9 cellular contexts compared by ENCODE assay signal in genomic region chr14:106277503-106277902, GRCh38.
DNase-seq lines count a peak whose midpoint lies in the region; ATAC-seq and TF ChIP-seq lines count a peak whose summit lies in the region.
"Had no signal": no experiment of that assay in that cellular context is flagged by ENCODE, and none has a peak within 500 bp of the region (broad histone marks: within the 10 kb centered on the region; RNA-seq: fewer than 3 reads in every experiment).

No MANE protein-coding gene starts in this region.

- H4K20me1 ChIP-seq in DND-41 (ENCODE audit: insufficient read depth, low read length), result no peaks in the 10 kb centered on the region

- peak overlapping the region; percentile 86 for H3K4me2 ChIP-seq in DND-41 (ENCODE audit: insufficient read depth, low read length)

- WGBS in prostate gland, result 41% methylated on average over 3 of the region's 3 CpGs

- H3K79me2 ChIP-seq in DND-41 (ENCODE audit: insufficient read depth, low read length), result peaks cover 64% of the 10 kb centered on the region

- H3K27me3 Mint-ChIP-seq in activated CD4-positive, alpha-beta T cell treated with anti-CD3 and anti-CD28 coated beads, Interleukin-2, amount 10 ng/mL, durations not matched to agents 24 days and 14 days, result peaks cover 34% of the 10 kb centered on the region
- peaks cover 3% of the 10 kb centered on the region for H3K27me3 Mint-ChIP-seq in memory B cell

- TF ChIP-seq CTCF in DND-41 (IDR thresholded peaks at IDR 0.05; ENCODE audit: borderline replicate concordance, extremely low read depth, low read length, poor library complexity, severe bottlenecking) (peak; percentile 94), prostate gland (IDR thresholded peaks at IDR 0.05) (no peak)

- TF ChIP-seq POLR2A in prostate gland (IDR thresholded peaks at IDR 0.05), result no peak

- H3K27me3 ChIP-seq in DND-41 (ENCODE audit: insufficient read depth, low read length, poor library complexity), result no peaks in the 10 kb centered on the region
- H3K27me3 ChIP-seq in prostate gland (replicated peaks; ENCODE audit: insufficient read depth), result no peaks in the 10 kb centered on the region

- no peak overlapping the region for H3K4me3 Mint-ChIP-seq in activated CD4-positive, alpha-beta T cell treated with anti-CD3 and anti-CD28 coated beads, Interleukin-2, amount 10 ng/mL, durations not matched to agents 24 days and 14 days
- H3K4me3 Mint-ChIP-seq in memory B cell, result peak overlapping the region; percentile 60

- peak overlapping the region; percentile 84 for H3K9ac ChIP-seq in DND-41 (ENCODE audit: low read depth, low read length)

- DNase-seq in DND-41, result peak; percentile 72
- DNase-seq in HT1080 (ENCODE audit: low read depth), result peak; percentile 23
- peak; percentile 78 for DNase-seq in activated CD4-positive, alpha-beta T cell treated with anti-CD3 and anti-CD28 coated beads, Interleukin-2, amount 10 ng/mL, durations not matched to agents 24 days and 14 days
- peak; percentile 23 to 27 for DNase-seq in memory B cell (ENCODE audit: low spot score in 2 of 2)
- no peak for DNase-seq in NCI-H1417 treated with DMSO at 0.1 percent for 48 hours (lab: John Stamatoyannopoulos, UW)
- no peak for DNase-seq in SK-N-DZ (ENCODE audit: low spot score)
- DNase-seq in prostate gland (ENCODE audit: low spot score), result no peak

- H3K36me3 ChIP-seq in DND-41 (ENCODE audit: insufficient read depth, low read length) (peaks cover 34% of the 10 kb centered on the region), prostate gland (no peaks in the 10 kb centered on the region)

- H3K9me3 ChIP-seq in DND-41 (ENCODE audit: insufficient read depth, low read length, severe bottlenecking) (no peaks in the 10 kb centered on the region), prostate gland (no peaks in the 10 kb centered on the region)

- ATAC-seq in DND-41 (ENCODE audit: insufficient read depth, low read depth) (peak; percentile 54), memory B cell (ENCODE audit: low read depth) (peak; percentile 65), GM19324 (IDR thresholded peaks at IDR 0.05; ENCODE audit: low FRiP score, unreplicated experiment) (no peak)

- H3K9me3 Mint-ChIP-seq in activated CD4-positive, alpha-beta T cell treated with anti-CD3 and anti-CD28 coated beads, Interleukin-2, amount 10 ng/mL, durations not matched to agents 24 days and 14 days, result no peaks in the 10 kb centered on the region
- H3K9me3 Mint-ChIP-seq in memory B cell, result no peaks in the 10 kb centered on the region

- H3K27ac ChIP-seq in DND-41 (ENCODE audit: low read length), result peak overlapping the region; percentile 98
- H3K27ac ChIP-seq in prostate gland, result no peak overlapping the region
- H3K27ac ChIP-seq: skin epidermis had no signal

- H3K36me3 Mint-ChIP-seq in activated CD4-positive, alpha-beta T cell treated with anti-CD3 and anti-CD28 coated beads, Interleukin-2, amount 10 ng/mL, durations not matched to agents 24 days and 14 days (ENCODE audit: low read depth), result no peaks in the 10 kb centered on the region
- H3K36me3 Mint-ChIP-seq in memory B cell, result no peaks in the 10 kb centered on the region

- H3K4me1 Mint-ChIP-seq in activated CD4-positive, alpha-beta T cell treated with anti-CD3 and anti-CD28 coated beads, Interleukin-2, amount 10 ng/mL, durations not matched to agents 24 days and 14 days, result peaks cover 10% of the 10 kb centered on the region
- H3K4me1 Mint-ChIP-seq in memory B cell, result no peaks in the 10 kb centered on the region

- H3K27ac Mint-ChIP-seq in activated CD4-positive, alpha-beta T cell treated with anti-CD3 and anti-CD28 coated beads, Interleukin-2, amount 10 ng/mL, durations not matched to agents 24 days and 14 days, result no peak overlapping the region
- no peak overlapping the region for H3K27ac Mint-ChIP-seq in memory B cell

- peak overlapping the region; percentile 46; the same call in 1 of the 2 replicates for H2AFZ ChIP-seq in DND-41 (ENCODE audit: low read depth, low read length)

- H3K4me3 ChIP-seq in DND-41 (ENCODE audit: low read depth in 1 of 2, low read length in 2 of 2), result peak overlapping the region; percentile 50 to 65
- no peak overlapping the region for H3K4me3 ChIP-seq in prostate gland
- H3K4me3 ChIP-seq: skin epidermis had no signal

- intact Hi-C loops in activated CD4-positive, alpha-beta T cell treated with anti-CD3 and anti-CD28 coated beads, Interleukin-2, amount 10 ng/mL, durations not matched to agents 24 days and 14 days (cut with micrococcal nuclease), result no loop called here
- intact Hi-C loops in prostate gland (cut with DNase I), result no loop called here

- H3K4me1 ChIP-seq in DND-41 (ENCODE audit: insufficient read depth, low read length) (peaks cover 72% of the 10 kb centered on the region), prostate gland (replicated peaks) (no peaks in the 10 kb centered on the region)

Comparison
In these comparisons a context has a peak if more than half of its experiments do, and no peak if none do; other contexts are left out.
1. DNase-seq: peak in DND-41 (single experiment), HT1080 (single experiment), activated CD4-positive, alpha-beta T cell treated with anti-CD3 and anti-CD28 coated beads, Interleukin-2, amount 10 ng/mL, durations not matched to agents 24 days and 14 days (single experiment) and memory B cell (2 of 2); none in NCI-H1417 treated with DMSO at 0.1 percent for 48 hours (single experiment), SK-N-DZ (single experiment) and prostate gland (single experiment).
2. H3K4me3 ChIP-seq: peak in DND-41 (2 of 2); none in prostate gland (0 of 2).